Comparison of ENCODE assay signal across 18 cellular contexts in genomic region chrX:42466706-42467105, GRCh38.
DNase-seq lines count a peak whose midpoint lies in the region; ATAC-seq, FAIRE-seq and TF ChIP-seq lines count a peak whose summit lies in the region.
"Had no signal": no experiment of that assay in that cellular context is flagged by ENCODE, and none has a peak within 500 bp of the region (broad histone marks: within the 10 kb centered on the region; RNA-seq: fewer than 3 reads in every experiment).

No MANE protein-coding gene starts in this region.

- ATAC-seq in GM19328 (IDR thresholded peaks at IDR 0.05; ENCODE audit: unreplicated experiment): no peak

- H3K27me3 ChIP-seq in bronchial epithelial cell (ENCODE audit: control insufficient read depth, insufficient read depth, low read length): no peaks in the 10 kb centered on the region
- H3K27me3 ChIP-seq in osteoblast (ENCODE audit: insufficient read depth, low read length): no peaks in the 10 kb centered on the region
- H3K27me3 ChIP-seq: Peyer's patch had no signal

- no peak overlapping the region for H3K27ac ChIP-seq in osteoblast (ENCODE audit: low read depth, low read length)
- H3K27ac ChIP-seq: 22Rv1; BLaER1 treated with 17β-estradiol and CSF1 and Interleukin-3, amounts not matched to agents 10 nM and 100 nM; Peyer's patch had no signal

- no peaks in the 10 kb centered on the region for H3K9me3 ChIP-seq in osteoblast (ENCODE audit: low read depth, low read length)
- H3K9me3 ChIP-seq: BLaER1 treated with 17β-estradiol and CSF1 and Interleukin-3, amounts not matched to agents 10 nM and 100 nM; HAP-1; Peyer's patch had no signal

- no peaks in the 10 kb centered on the region for H3K27me3 Mint-ChIP-seq in HFFc6 (ENCODE audit: insufficient read depth)

- H4K20me1 ChIP-seq in osteoblast (ENCODE audit: insufficient read depth, low read length): no peaks in the 10 kb centered on the region
- H4K20me1 ChIP-seq: BLaER1 treated with 17β-estradiol and CSF1 and Interleukin-3, amounts not matched to agents 10 nM and 100 nM had no signal

- FAIRE-seq in bronchial epithelial cell (lab: Jason Lieb, UNC) (no peak), urothelium cell line (lab: Jason Lieb, UNC) (no peak)
- FAIRE-seq: HTR-8/SVneo had no signal

- H3K36me3 ChIP-seq in bronchial epithelial cell (ENCODE audit: control insufficient read depth, insufficient read depth, low read length): no peaks in the 10 kb centered on the region
- H3K36me3 ChIP-seq in osteoblast (ENCODE audit: insufficient read depth, low read length): no peaks in the 10 kb centered on the region
- H3K36me3 ChIP-seq: BLaER1 treated with 17β-estradiol and CSF1 and Interleukin-3, amounts not matched to agents 10 nM and 100 nM; HAP-1; Peyer's patch had no signal

- TF ChIP-seq CTCF in bronchial epithelial cell (IDR thresholded peaks at IDR 0.05; ENCODE audit: insufficient read depth, low read length, severe bottlenecking) (no peak), HFFc6 (IDR thresholded peaks at IDR 0.05) (no peak), osteoblast (IDR thresholded peaks at IDR 0.05; ENCODE audit: extremely low read depth, low read depth, low read length) (no peak)

- no peak overlapping the region for H3K27ac Mint-ChIP-seq in HFFc6
- H3K27ac Mint-ChIP-seq: T-helper 1 cell treated with Interleukin-12 subunit alpha and Interleukin-12 subunit beta and Interleukin-4 antibody, amounts not matched to agents 30 μg/mL and 1 μg/mL, for 36 hours had no signal

- peaks cover 18% of the 10 kb centered on the region for H3K9me3 Mint-ChIP-seq in HFFc6
- H3K9me3 Mint-ChIP-seq: T-helper 1 cell treated with Interleukin-12 subunit alpha and Interleukin-12 subunit beta and Interleukin-4 antibody, amounts not matched to agents 30 μg/mL and 1 μg/mL, for 36 hours had no signal

- no peaks in the 10 kb centered on the region for H3K79me2 ChIP-seq in osteoblast (ENCODE audit: insufficient read depth, low read length)

- H3K4me1 Mint-ChIP-seq in HFFc6 (ENCODE audit: low read depth): no peaks in the 10 kb centered on the region

- no peaks in the 10 kb centered on the region for H3K36me3 Mint-ChIP-seq in HFFc6 (ENCODE audit: low read depth)

- H3K4me3 Mint-ChIP-seq in HFFc6: no peak overlapping the region
- H3K4me3 Mint-ChIP-seq: T-helper 1 cell treated with Interleukin-12 subunit alpha and Interleukin-12 subunit beta and Interleukin-4 antibody, amounts not matched to agents 30 μg/mL and 1 μg/mL, for 36 hours had no signal

- H2AFZ ChIP-seq in osteoblast (ENCODE audit: low read length): no peak overlapping the region

- DNase-seq in DMS53 (lab: John Stamatoyannopoulos, UW) (peak; percentile 2), DMS53 treated with DMSO at 0.1 percent for 48 hours (lab: John Stamatoyannopoulos, UW; ENCODE audit: unreplicated experiment) (no peak), NCI-H2227 (lab: John Stamatoyannopoulos, UW; ENCODE audit: unreplicated experiment) (peak; percentile 9), bronchial epithelial cell (ENCODE audit: low read depth) (peak; percentile 28), urothelium cell line (ENCODE audit: low spot score) (peak; percentile 4), HFFc6 (no peak), osteoblast (ENCODE audit: insufficient read length, low spot score, missing footprints) (no peak)
- DNase-seq: DMS 273 treated with DMSO at 0.1 percent for 48 hours, NCI-H1092 treated with DMSO at 0.1 percent for 48 hours, NCI-H1930, Peyer's patch, SHP77 treated with DMSO at 0.1 percent for 48 hours had no signal

- no peak overlapping the region for H3K4me3 ChIP-seq in bronchial epithelial cell (ENCODE audit: low read depth, low read length)
- H3K4me3 ChIP-seq in osteoblast (ENCODE audit: insufficient read depth, low read length): no peak overlapping the region
- H3K4me3 ChIP-seq: BLaER1 treated with 17β-estradiol and CSF1 and Interleukin-3, amounts not matched to agents 10 nM and 100 nM; HAP-1; Peyer's patch had no signal

- H3K4me1 ChIP-seq in osteoblast (ENCODE audit: insufficient read depth, low read length): no peaks in the 10 kb centered on the region
- H3K4me1 ChIP-seq: BLaER1 treated with 17β-estradiol and CSF1 and Interleukin-3, amounts not matched to agents 10 nM and 100 nM; HAP-1; Peyer's patch had no signal

- H3K4me2 ChIP-seq in osteoblast (ENCODE audit: insufficient read depth, low read length): no peak overlapping the region
- H3K4me2 ChIP-seq: BLaER1 treated with 17β-estradiol and CSF1 and Interleukin-3, amounts not matched to agents 10 nM and 100 nM had no signal

Comparison
In these comparisons a context has a peak if more than half of its experiments do, and no peak if none do; other contexts are left out.
1. DNase-seq: peak in DMS53 (single experiment), NCI-H2227 (single experiment), bronchial epithelial cell (single experiment) and urothelium cell line (single experiment); none in DMS53 treated with DMSO at 0.1 percent for 48 hours (single experiment), HFFc6 (single experiment) and osteoblast (single experiment).